1 cellular context compared by ENCODE assay signal in the genomic region with DNA sequence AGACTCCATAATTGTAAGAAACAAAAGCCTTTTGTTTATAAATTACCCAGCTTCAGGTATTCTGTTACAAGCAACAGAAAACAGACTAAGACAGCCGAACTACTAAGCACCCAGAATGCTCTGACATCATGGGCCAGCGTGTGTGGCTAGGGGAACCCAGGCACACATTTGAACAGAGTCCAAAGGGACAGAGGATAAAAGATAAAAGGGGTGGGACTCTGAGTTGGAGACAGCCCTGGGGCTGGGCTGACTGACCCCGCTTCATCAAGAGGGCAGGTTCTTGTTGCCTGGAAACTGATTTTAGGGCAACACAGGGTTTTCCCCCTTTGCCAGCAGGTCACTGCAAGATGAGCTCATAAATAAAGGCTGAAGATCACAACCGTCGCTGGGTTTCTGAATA.
TF ChIP-seq lines count a peak whose summit lies in the region.

No MANE protein-coding gene starts in this region.

TF ChIP-seq in HepG2, 621 proteins besides CTCF, POLR2A, EP300 and RAD21:
- peak; percentile 21; the same call in 1 of the 2 replicates for TF ChIP-seq HNF4A (CRISPR knock-in tag; IDR thresholded peaks at IDR 0.05)
- TF ChIP-seq HDAC1 (CRISPR knock-in tag; IDR thresholded peaks at IDR 0.05), result 0 out of 2 replicates have a peak, but pooled peaks have one; percentile 29
- TF ChIP-seq, protein P1, sequence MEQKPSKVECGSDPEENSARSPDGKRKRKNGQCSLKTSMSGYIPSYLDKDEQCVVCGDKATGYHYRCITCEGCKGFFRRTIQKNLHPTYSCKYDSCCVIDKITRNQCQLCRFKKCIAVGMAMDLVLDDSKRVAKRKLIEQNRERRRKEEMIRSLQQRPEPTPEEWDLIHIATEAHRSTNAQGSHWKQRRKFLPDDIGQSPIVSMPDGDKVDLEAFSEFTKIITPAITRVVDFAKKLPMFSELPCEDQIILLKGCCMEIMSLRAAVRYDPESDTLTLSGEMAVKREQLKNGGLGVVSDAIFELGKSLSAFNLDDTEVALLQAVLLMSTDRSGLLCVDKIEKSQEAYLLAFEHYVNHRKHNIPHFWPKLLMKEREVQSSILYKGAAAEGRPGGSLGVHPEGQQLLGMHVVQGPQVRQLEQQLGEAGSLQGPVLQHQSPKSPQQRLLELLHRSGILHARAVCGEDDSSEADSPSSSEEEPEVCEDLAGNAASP (CRISPR knock-in tag; IDR thresholded peaks at IDR 0.05; ENCODE audit: borderline replicate concordance), result no peak
- TF ChIP-seq ISX (CRISPR knock-in tag; conservative IDR thresholded peaks at IDR 0.05), result no peak
- TF ChIP-seq ATF3 (CRISPR knock-in tag; IDR thresholded peaks at IDR 0.05), result no peak
- TF ChIP-seq HNF4G (IDR thresholded peaks at IDR 0.05; ENCODE audit: borderline replicate concordance, low read depth, low read length), result peak; percentile 37; the same call in 1 of the 2 replicates
- no peak for TF ChIP-seq HNF4G (CRISPR knock-in tag; IDR thresholded peaks at IDR 0.05; ENCODE audit: borderline replicate concordance, low read depth)
- TF ChIP-seq, protein P2, sequence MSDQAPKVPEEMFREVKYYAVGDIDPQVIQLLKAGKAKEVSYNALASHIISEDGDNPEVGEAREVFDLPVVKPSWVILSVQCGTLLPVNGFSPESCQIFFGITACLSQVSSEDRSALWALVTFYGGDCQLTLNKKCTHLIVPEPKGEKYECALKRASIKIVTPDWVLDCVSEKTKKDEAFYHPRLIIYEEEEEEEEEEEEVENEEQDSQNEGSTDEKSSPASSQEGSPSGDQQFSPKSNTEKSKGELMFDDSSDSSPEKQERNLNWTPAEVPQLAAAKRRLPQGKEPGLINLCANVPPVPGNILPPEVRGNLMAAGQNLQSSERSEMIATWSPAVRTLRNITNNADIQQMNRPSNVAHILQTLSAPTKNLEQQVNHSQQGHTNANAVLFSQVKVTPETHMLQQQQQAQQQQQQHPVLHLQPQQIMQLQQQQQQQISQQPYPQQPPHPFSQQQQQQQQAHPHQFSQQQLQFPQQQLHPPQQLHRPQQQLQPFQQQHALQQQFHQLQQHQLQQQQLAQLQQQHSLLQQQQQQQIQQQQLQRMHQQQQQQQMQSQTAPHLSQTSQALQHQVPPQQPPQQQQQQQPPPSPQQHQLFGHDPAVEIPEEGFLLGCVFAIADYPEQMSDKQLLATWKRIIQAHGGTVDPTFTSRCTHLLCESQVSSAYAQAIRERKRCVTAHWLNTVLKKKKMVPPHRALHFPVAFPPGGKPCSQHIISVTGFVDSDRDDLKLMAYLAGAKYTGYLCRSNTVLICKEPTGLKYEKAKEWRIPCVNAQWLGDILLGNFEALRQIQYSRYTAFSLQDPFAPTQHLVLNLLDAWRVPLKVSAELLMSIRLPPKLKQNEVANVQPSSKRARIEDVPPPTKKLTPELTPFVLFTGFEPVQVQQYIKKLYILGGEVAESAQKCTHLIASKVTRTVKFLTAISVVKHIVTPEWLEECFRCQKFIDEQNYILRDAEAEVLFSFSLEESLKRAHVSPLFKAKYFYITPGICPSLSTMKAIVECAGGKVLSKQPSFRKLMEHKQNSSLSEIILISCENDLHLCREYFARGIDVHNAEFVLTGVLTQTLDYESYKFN (CRISPR knock-in tag; conservative IDR thresholded peaks at IDR 0.05), result 0 out of 2 replicates have a peak, but pooled peaks have one; percentile 27
